2 cellular contexts compared by ENCODE assay signal in genomic region chr12:110919720-110920119, GRCh38.
TF ChIP-seq lines count a peak whose summit lies in the region.

No MANE protein-coding gene starts in this region.

TF ChIP-seq in HepG2, 621 proteins besides CTCF, POLR2A, EP300 and RAD21:
- TF ChIP-seq ZNF768 (CRISPR knock-in tag; IDR thresholded peaks at IDR 0.05): peak; percentile 75; the same call in 1 of the 2 replicates
- no peak for TF ChIP-seq SRY (CRISPR knock-in tag; IDR thresholded peaks at IDR 0.05)
- TF ChIP-seq GFI1 (CRISPR knock-in tag; IDR thresholded peaks at IDR 0.05; ENCODE audit: borderline replicate concordance): no peak
- TF ChIP-seq KDM5A (IDR thresholded peaks at IDR 0.05; ENCODE audit: borderline replicate concordance, low read length): no peak
- no peak for TF ChIP-seq YEATS4 (CRISPR knock-in tag; IDR thresholded peaks at IDR 0.05; ENCODE audit: borderline replicate concordance)
TF ChIP-seq in HepG2: peak in this region for 1.

TF ChIP-seq in H1, 55 proteins besides CTCF, POLR2A, EP300 and RAD21:
- TF ChIP-seq KDM1A (IDR thresholded peaks at IDR 0.05; ENCODE audit: borderline replicate concordance, low read length) (peak; percentile 95), PHF8 (conservative IDR thresholded peaks at IDR 0.05; ENCODE audit: low read depth, low read length) (no peak), RNF2 (IDR thresholded peaks at IDR 0.05; ENCODE audit: borderline replicate concordance, low read depth, low read length, missing control alignments, poor library complexity, severe bottlenecking) (no peak)
